In genomic region chr11:19628018-19628417, GRCh38 we compare ENCODE assay signal across 11 cellular contexts.
DNase-seq lines count a peak whose midpoint lies in the region; ATAC-seq and TF ChIP-seq lines count a peak whose summit lies in the region.
"Had no signal": no experiment of that assay in that cellular context is flagged by ENCODE, and none has a peak within 500 bp of the region (broad histone marks: within the 10 kb centered on the region; RNA-seq: fewer than 3 reads in every experiment).

No MANE protein-coding gene starts in this region.

- no peak for TF ChIP-seq POLR2A in testis (IDR thresholded peaks at IDR 0.05)

- DNase-seq in HCEC 1CT = peak; percentile 84
- peak; percentile 95 for DNase-seq in coronary artery (ENCODE audit: low spot score)
- DNase-seq in iris pigment epithelial cell (ENCODE audit: low read depth) = peak; percentile 41
- DNase-seq in testis = peak; percentile 78
- DNase-seq in NCI-H2029 treated with DMSO at 0.1 percent for 48 hours (lab: John Stamatoyannopoulos, UW) = no peak
- no peak for DNase-seq in NK-92 treated with Interleukin-12 subunit alpha and Interleukin-12 subunit beta, amount 100 ng/mL, for 24 hours (lab: John Stamatoyannopoulos, UW)
- DNase-seq: activated T-cell treated with anti-CD3 and anti-CD28 coated beads, Interleukin-2, amount 50 U/mL, for 4 hours; MV-4-11; posterior cingulate gyrus had no signal

- intact Hi-C loops in testis (cut with DNase I; ENCODE audit: low total_unique reads) = no loop called here

- peaks cover 19% of the 10 kb centered on the region for H3K4me1 ChIP-seq in testis

- H3K4me3 ChIP-seq in coronary artery = peak overlapping the region; percentile 5
- no peak overlapping the region for H3K4me3 ChIP-seq in testis

- no peaks in the 10 kb centered on the region for H3K9me3 ChIP-seq in testis

- ATAC-seq in HG02973 (IDR thresholded peaks at IDR 0.05; ENCODE audit: unreplicated experiment) = no peak
- no peak for ATAC-seq in HG02759 (IDR thresholded peaks at IDR 0.05; ENCODE audit: unreplicated experiment)
- ATAC-seq: activated T-cell treated with anti-CD3 and anti-CD28 coated beads, Interleukin-2, amount 50 U/mL, for 4 hours had no signal

- 23 to 46% methylated on average over 5 of the region's 5 CpGs for WGBS in testis, 2 donors

- no peaks in the 10 kb centered on the region for H3K27me3 ChIP-seq in testis

- H3K36me3 ChIP-seq in testis (ENCODE audit: low read depth, missing control alignments) = no peaks in the 10 kb centered on the region

- H3K27ac ChIP-seq in coronary artery = peak overlapping the region; percentile 67 to 92
- H3K27ac ChIP-seq in testis = peak overlapping the region; percentile 39 to 74

- no peak for TF ChIP-seq CTCF in coronary artery (IDR thresholded peaks at IDR 0.05)
- no peak for TF ChIP-seq CTCF in testis (IDR thresholded peaks at IDR 0.05)

Comparison
In these comparisons a context has a peak if more than half of its experiments do, and no peak if none do; other contexts are left out.
1. DNase-seq: peak in HCEC 1CT (single experiment), coronary artery (single experiment), iris pigment epithelial cell (single experiment) and testis (single experiment); none in NCI-H2029 treated with DMSO at 0.1 percent for 48 hours (single experiment) and NK-92 treated with Interleukin-12 subunit alpha and Interleukin-12 subunit beta, amount 100 ng/mL, for 24 hours (single experiment).